Comparison of ENCODE assay signal across 8 cellular contexts in the genomic region with DNA sequence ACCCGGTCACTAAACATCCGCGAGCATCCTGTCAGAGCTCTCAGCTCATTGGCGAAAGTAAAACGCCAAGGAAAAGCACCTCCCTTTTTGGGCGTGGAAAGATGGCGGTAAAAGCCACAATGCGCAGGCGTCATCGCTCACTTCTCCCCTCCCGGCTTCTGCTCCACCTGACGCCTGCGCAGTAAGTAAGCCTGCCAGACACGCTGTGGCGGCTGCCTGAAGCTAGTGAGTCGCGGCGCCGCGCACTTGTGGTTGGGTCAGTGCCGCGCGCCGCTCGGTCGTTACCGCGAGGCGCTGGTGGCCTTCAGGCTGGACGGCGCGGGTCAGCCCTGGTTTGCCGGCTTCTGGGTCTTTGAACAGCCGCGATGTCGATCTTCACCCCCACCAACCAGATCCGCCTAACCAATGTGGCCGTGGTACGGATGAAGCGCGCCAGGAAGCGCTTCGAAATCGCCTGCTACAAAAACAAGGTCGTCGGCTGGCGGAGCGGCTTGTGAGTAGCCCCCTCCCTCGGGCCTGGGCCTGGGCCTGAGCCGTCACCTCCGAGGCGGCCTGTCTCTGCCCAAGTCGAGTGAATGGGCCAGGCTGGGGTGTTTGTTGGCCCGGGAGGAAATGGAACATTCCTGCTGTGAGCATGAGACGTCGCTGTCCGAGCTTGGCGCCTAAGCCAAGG. TPM values are rescaled to one million over a fixed set of nuclear protein-coding genes. Genes with fewer than 3 reads are reported as not detected.
DNase-seq lines count a peak whose midpoint lies in the region; ATAC-seq, FAIRE-seq and TF ChIP-seq lines count a peak whose summit lies in the region.
"Not testable (repeated sequence)": the region's sequence is repeated elsewhere in the genome, so short reads cannot be mapped to it uniquely, and the experiment has no call there.

No MANE protein-coding gene starts in this region.

- DNase-seq in BE2C (peak; percentile 95), GM19239 (ENCODE audit: insufficient read length, low spot score) (peak; percentile 32), NCI-H510A treated with DMSO at 0.1 percent for 48 hours (lab: John Stamatoyannopoulos, UW) (peak; percentile 92), choroid plexus epithelial cell (ENCODE audit: low read depth) (peak; percentile 99), kidney glomerular epithelial cell (lab: John Stamatoyannopoulos, UW) (peak; percentile 98)
- peak; percentile 98 for DNase-seq in activated CD4-positive, alpha-beta T cell treated with anti-CD3 and anti-CD28 coated beads for 36 hours
- DNase-seq in stimulated activated CD4-positive, alpha-beta T cell treated with anti-CD3 and anti-CD28 coated beads, Interleukin-15, amount 100 ng/mL, for 48 hours (ENCODE audit: low read depth in 2 of 2) = peak; percentile 93 to 94

- H3K9me3 ChIP-seq in BE2C = not testable (repeated sequence)

- H3K36me3 Mint-ChIP-seq in activated CD4-positive, alpha-beta T cell treated with anti-CD3 and anti-CD28 coated beads for 36 hours (ENCODE audit: low read depth) = peaks cover 27% of the 10 kb centered on the region

- peak; percentile 84 for FAIRE-seq in GM19239 (lab: Jason Lieb, UNC)

- intact Hi-C loops in activated CD4-positive, alpha-beta T cell treated with anti-CD3 and anti-CD28 coated beads for 36 hours (cut with DNase I, micrococcal nuclease) = loop anchor here (1.0 to 5.0 kb wide), 9 partner anchors 49 to 908 kb away; a partner anchor contains a TSS

- H3K4me3 ChIP-seq in BE2C (ENCODE audit: low read depth, low read length) (peak overlapping the region; percentile 84), choroid plexus epithelial cell (ENCODE audit: low read depth, low read length) (peak overlapping the region; percentile 72)

- CTCF ChIA-PET in activated CD4-positive, alpha-beta T cell treated with anti-CD3 and anti-CD28 coated beads for 36 hours (lab: Charles Lee) = interaction anchor here (0.6 to 1.5 kb wide), 2 partner anchors 86 to 91 kb away, joined by 3 to 4 read pairs; no protein-coding TSS in a partner anchor

- not testable (repeated sequence) for H3K27me3 ChIP-seq in BE2C

- TF ChIP-seq CTCF in BE2C (IDR thresholded peaks at IDR 0.05; ENCODE audit: low read depth, low read length); choroid plexus epithelial cell (conservative IDR thresholded peaks at IDR 0.05; ENCODE audit: low read depth, low read length): not testable (repeated sequence)

- peak; percentile 41 for ATAC-seq in HG03442 (IDR thresholded peaks at IDR 0.05; ENCODE audit: unreplicated experiment)
- peak; percentile 57 for ATAC-seq in activated CD4-positive, alpha-beta T cell treated with anti-CD3 and anti-CD28 coated beads for 36 hours

- not testable (repeated sequence) for H3K9me3 Mint-ChIP-seq in activated CD4-positive, alpha-beta T cell treated with anti-CD3 and anti-CD28 coated beads for 36 hours (ENCODE audit: low read depth)

- H3K36me3 ChIP-seq in BE2C = peaks cover 12% of the 10 kb centered on the region

- H3K27ac Mint-ChIP-seq in activated CD4-positive, alpha-beta T cell treated with anti-CD3 and anti-CD28 coated beads for 36 hours = peak overlapping the region; percentile 99

- POLR2A ChIA-PET in activated CD4-positive, alpha-beta T cell treated with anti-CD3 and anti-CD28 coated beads for 36 hours (lab: Charles Lee) = interaction anchor here (0.5 kb wide), 1 partner anchor 16 kb away, joined by 3 read pairs; no protein-coding TSS in a partner anchor

- H3K4me3 Mint-ChIP-seq in activated CD4-positive, alpha-beta T cell treated with anti-CD3 and anti-CD28 coated beads for 36 hours = peak overlapping the region; percentile 94

- peaks cover 30% of the 10 kb centered on the region for H3K4me1 Mint-ChIP-seq in activated CD4-positive, alpha-beta T cell treated with anti-CD3 and anti-CD28 coated beads for 36 hours

- H3K27me3 Mint-ChIP-seq in activated CD4-positive, alpha-beta T cell treated with anti-CD3 and anti-CD28 coated beads for 36 hours = not testable (repeated sequence)

- H3K4me1 ChIP-seq in BE2C = not testable (repeated sequence)

RNA-seq across cellular contexts. Expression of a gene that starts 1.4 kb away (rescaled TPM):
- polyA plus RNA-seq in BE2C (2012; ENCODE audit: insufficient read depth, insufficient read length, low read depth) = 17.4 TPM
- total RNA-seq in activated CD4-positive, alpha-beta T cell treated with anti-CD3 and anti-CD28 coated beads for 36 hours = 1 to 10 TPM; 3.5 to 3.9 TPM

Comparison
In these comparisons a context has a peak if more than half of its experiments do, and no peak if none do; other contexts are left out.
1. Peak in every context shown above with its lines: DNase-seq, ATAC-seq and H3K4me3 ChIP-seq.
2. DNase-seq: peak in every context shown above with its lines; median percentile 99 in choroid plexus epithelial cell; 98 in activated CD4-positive, alpha-beta T cell treated with anti-CD3 and anti-CD28 coated beads for 36 hours; 98 in kidney glomerular epithelial cell; 95 in BE2C; 94 in stimulated activated CD4-positive, alpha-beta T cell treated with anti-CD3 and anti-CD28 coated beads, Interleukin-15, amount 100 ng/mL, for 48 hours; 92 in NCI-H510A treated with DMSO at 0.1 percent for 48 hours; 32 in GM19239.